ENCODE assay signal across 8 cellular contexts in genomic region chr14:73851567-73852382, GRCh38.
DNase-seq lines count a peak whose midpoint lies in the region; ATAC-seq and TF ChIP-seq lines count a peak whose summit lies in the region.

Gene PTGR2 (plus strand): TSS chr14:73851831. CDS start chr14:73858863, 7,032 bp downstream.

- peak; percentile 85 for ATAC-seq in HG03442 (IDR thresholded peaks at IDR 0.05; ENCODE audit: unreplicated experiment)

- peak; percentile 91 for TF ChIP-seq POLR2A in GM19193 (IDR thresholded peaks at IDR 0.05; ENCODE audit: extremely low read depth, insufficient read depth, insufficient read length)

- DNase-seq in AG20443 (ENCODE audit: low spot score) (peak; percentile 100), NCI-H524 (lab: John Stamatoyannopoulos, UW) (peak; percentile 99), kidney tubule cell (ENCODE audit: low spot score) (peak; percentile 98)
- peak; percentile 91 to 92 for DNase-seq in activated CD4-positive, alpha-beta T cell treated with anti-CD3 and anti-CD28 coated beads for 4 hours
- DNase-seq in stimulated activated CD4-positive, alpha-beta T cell treated with anti-CD3 and anti-CD28 coated beads, Interleukin-1b, Interleukin-23, amount 100 ng/mL, for 1 hour (ENCODE audit: low read depth in 2 of 2), result peak; percentile 64 to 80

- H3K27ac ChIP-seq in cingulate gyrus (ENCODE audit: low read depth, low read length), result peak within 1 kb of the TSS; percentile 92

Comparison
In these comparisons a context has a peak if more than half of its experiments do, and no peak if none do; other contexts are left out.
1. Peak in every context shown above with its lines: DNase-seq, ATAC-seq and H3K27ac ChIP-seq.